In the genomic region with DNA sequence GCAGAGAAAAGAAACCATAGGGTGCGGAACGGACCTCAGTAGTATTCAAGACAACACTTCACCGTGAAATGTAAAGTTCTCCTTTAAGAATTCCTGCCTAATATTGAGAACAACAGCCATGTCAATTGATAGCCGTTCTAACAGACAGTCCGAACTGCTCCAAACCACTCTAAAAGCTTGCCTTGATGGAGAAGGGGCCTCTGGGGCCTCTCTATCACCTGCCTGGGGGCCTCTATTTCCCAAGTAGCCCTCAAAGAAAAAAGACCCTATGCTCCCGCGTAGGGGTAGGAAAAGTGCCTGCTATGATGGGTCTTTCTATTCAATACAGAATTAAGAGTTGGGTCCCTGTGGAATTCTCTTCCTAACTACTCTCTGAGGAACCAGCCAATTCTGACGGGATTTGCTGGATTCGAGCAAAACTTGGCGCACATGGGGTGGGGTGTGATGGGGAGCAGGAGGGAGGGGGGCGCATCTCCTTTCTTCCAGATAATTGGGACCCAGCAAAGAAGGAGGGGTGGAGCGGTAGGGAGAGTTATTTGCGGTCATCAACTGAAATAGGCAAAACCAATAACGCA, we compare ENCODE assay signal across 1 cellular context.
TF ChIP-seq lines count a peak whose summit lies in the region.

No MANE protein-coding gene starts in this region.

TF ChIP-seq in HEK293T, 16 proteins besides CTCF, POLR2A, EP300 and RAD21 (continued from another document):
- no peak for TF ChIP-seq TARDBP (IDR thresholded peaks at IDR 0.05)
